Comparison of ENCODE assay signal across 9 cellular contexts in the genomic region with DNA sequence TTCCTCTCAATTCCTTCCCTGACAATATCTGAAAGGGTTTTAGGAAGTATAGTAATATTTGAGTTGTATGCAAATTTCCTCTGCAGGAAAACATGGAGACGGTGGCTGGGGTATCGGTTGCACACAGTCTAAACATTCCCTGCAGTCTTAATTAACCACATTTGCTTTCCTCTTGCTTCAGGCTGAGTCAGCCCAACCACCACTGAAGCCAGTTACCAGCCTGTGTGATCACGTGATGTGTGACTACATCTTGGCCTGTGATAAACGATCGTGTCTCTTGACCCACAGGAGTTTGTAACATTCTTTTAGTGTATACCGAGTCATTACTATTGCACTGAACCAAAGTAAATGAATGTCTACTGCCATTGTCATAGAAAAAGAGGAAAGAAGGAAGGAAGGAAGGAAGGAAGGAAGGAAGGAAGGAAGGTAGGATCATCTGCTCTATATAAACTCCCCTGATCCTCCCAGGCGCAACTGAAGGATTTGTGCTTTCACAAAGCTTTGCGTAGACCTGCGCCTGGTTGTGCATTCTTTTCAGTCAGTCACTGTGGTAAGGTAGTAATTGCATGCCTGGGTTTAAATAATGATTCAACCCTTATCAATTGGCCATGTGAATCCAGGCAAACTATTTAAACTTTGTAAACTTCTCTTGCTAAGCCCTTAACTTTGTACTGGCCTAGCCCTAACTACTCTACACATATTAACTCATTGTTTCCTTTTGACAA.
A peak's percentile ranks its signal among the peaks of the same experiment; 100 is the strongest.
DNase-seq lines count a peak whose midpoint lies in the region; ATAC-seq, FAIRE-seq and TF ChIP-seq lines count a peak whose summit lies in the region.
"Had no signal": no experiment of that assay in that cellular context is flagged by ENCODE, and none has a peak within 500 bp of the region (broad histone marks: within the 10 kb centered on the region; RNA-seq: fewer than 3 reads in every experiment).

No MANE protein-coding gene starts in this region.

- TF ChIP-seq EP300 in A549 (IDR thresholded peaks at IDR 0.05), result no peak

- POLR2A ChIA-PET in A549 (lab: Yijun Ruan, JAX), result no interaction called here

- H3K4me3 ChIP-seq in A549, result no peak overlapping the region
- no peak overlapping the region for H3K4me3 ChIP-seq in kidney (ENCODE audit: low read length in 2 of 2)
- no peak overlapping the region for H3K4me3 ChIP-seq in left ventricle myocardium inferior

- no peak for TF ChIP-seq RAD21 in A549 (conservative IDR thresholded peaks at IDR 0.05 in 1 of 2, IDR thresholded peaks at IDR 0.05 in 1 of 2)

- H3K4me1 ChIP-seq in A549 (no peaks in the 10 kb centered on the region), kidney (ENCODE audit: control insufficient read depth in 1 of 2, insufficient read depth in 1 of 2, low read depth in 1 of 2, low read length in 2 of 2) (peaks cover 4 to 9% of the 10 kb centered on the region in 2 donors), left ventricle myocardium inferior (no peaks in the 10 kb centered on the region)

- DNase-seq in A549 (ENCODE audit: low read depth in 1 of 2, low spot score in 1 of 2), result peak; percentile 6 to 30
- DNase-seq in HK-2 (ENCODE audit: unreplicated experiment), result peak; percentile 76
- DNase-seq in amniotic stem cell (lab: John Stamatoyannopoulos, UW), result peak; percentile 87
- no peak for DNase-seq in kidney
- DNase-seq in NCI-H1048 (lab: John Stamatoyannopoulos, UW), result no peak
- DNase-seq in DMS79 (lab: John Stamatoyannopoulos, UW), result no peak
- DNase-seq in left ventricle myocardium inferior, result no peak

- ATAC-seq in A549 (peak; percentile 33 to 59; a peak in 2 of 6 replicates), HG02840 (IDR thresholded peaks at IDR 0.05; ENCODE audit: low FRiP score, unreplicated experiment) (no peak)

- H3K9ac ChIP-seq in kidney (ENCODE audit: low read length in 2 of 2), result no peak overlapping the region

- peaks cover 5% of the 10 kb centered on the region; the same call in 2 of the 3 replicates for H3K9me3 ChIP-seq in A549
- no peaks in the 10 kb centered on the region for H3K9me3 ChIP-seq in kidney (ENCODE audit: control insufficient read depth in 1 of 2, low read length in 2 of 2)
- peaks cover 7% of the 10 kb centered on the region for H3K9me3 ChIP-seq in left ventricle myocardium inferior (replicated peaks)

- no peaks in the 10 kb centered on the region for H3K27me3 ChIP-seq in left ventricle myocardium inferior (ENCODE audit: low read depth)

- 37% methylated on average over 9 of the region's 9 CpGs for WGBS in A549 (ENCODE audit: missing lambda C conversion rate)

- no peaks in the 10 kb centered on the region for H3K36me3 ChIP-seq in kidney (ENCODE audit: control insufficient read depth in 1 of 2, insufficient read depth in 2 of 2, low read length in 2 of 2)
- no peaks in the 10 kb centered on the region for H3K36me3 ChIP-seq in left ventricle myocardium inferior

- TF ChIP-seq POLR2A in A549 (IDR thresholded peaks at IDR 0.05; ENCODE audit: low read length), result no peak

- TF ChIP-seq CTCF in A549 (IDR thresholded peaks at IDR 0.05), result no peak
- no peak for TF ChIP-seq CTCF in kidney (IDR thresholded peaks at IDR 0.05; ENCODE audit: borderline replicate concordance, extremely low read depth, insufficient read depth)
- TF ChIP-seq CTCF in left ventricle myocardium inferior (IDR thresholded peaks at IDR 0.05; ENCODE audit: borderline replicate concordance), result no peak

- CTCF ChIA-PET in A549 (lab: Yijun Ruan, JAX), result no interaction called here

- no peak for FAIRE-seq in A549 (lab: Jason Lieb, UNC)
- no peak for FAIRE-seq in kidney (lab: Jason Lieb, UNC)
- FAIRE-seq: colon had no signal

- H3K27ac ChIP-seq in A549 (no peak overlapping the region), kidney (ENCODE audit: low read depth in 2 of 2, low read length in 2 of 2) (peak overlapping the region; percentile 26), left ventricle myocardium inferior (replicated peaks) (no peak overlapping the region)

- intact Hi-C loops in kidney (cut with DNase I) (no loop called here), left ventricle myocardium inferior (cut with micrococcal nuclease) (no loop called here)

- H3K4me2 ChIP-seq in A549, result peak overlapping the region; percentile 26

TF ChIP-seq in A549, 52 proteins besides CTCF, POLR2A, EP300 and RAD21:
- TF ChIP-seq, protein P1, sequence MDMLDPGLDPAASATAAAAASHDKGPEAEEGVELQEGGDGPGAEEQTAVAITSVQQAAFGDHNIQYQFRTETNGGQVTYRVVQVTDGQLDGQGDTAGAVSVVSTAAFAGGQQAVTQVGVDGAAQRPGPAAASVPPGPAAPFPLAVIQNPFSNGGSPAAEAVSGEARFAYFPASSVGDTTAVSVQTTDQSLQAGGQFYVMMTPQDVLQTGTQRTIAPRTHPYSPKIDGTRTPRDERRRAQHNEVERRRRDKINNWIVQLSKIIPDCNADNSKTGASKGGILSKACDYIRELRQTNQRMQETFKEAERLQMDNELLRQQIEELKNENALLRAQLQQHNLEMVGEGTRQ (IDR thresholded peaks at IDR 0.05), result peak; percentile 73
- TF ChIP-seq, protein P2, sequence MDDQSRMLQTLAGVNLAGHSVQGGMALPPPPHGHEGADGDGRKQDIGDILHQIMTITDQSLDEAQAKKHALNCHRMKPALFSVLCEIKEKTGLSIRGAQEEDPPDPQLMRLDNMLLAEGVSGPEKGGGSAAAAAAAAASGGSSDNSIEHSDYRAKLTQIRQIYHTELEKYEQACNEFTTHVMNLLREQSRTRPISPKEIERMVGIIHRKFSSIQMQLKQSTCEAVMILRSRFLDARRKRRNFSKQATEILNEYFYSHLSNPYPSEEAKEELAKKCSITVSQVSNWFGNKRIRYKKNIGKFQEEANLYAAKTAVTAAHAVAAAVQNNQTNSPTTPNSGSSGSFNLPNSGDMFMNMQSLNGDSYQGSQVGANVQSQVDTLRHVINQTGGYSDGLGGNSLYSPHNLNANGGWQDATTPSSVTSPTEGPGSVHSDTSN (IDR thresholded peaks at IDR 0.05), result no peak
- TF ChIP-seq, protein P3, sequence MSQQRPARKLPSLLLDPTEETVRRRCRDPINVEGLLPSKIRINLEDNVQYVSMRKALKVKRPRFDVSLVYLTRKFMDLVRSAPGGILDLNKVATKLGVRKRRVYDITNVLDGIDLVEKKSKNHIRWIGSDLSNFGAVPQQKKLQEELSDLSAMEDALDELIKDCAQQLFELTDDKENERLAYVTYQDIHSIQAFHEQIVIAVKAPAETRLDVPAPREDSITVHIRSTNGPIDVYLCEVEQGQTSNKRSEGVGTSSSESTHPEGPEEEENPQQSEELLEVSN (IDR thresholded peaks at IDR 0.05; ENCODE audit: borderline replicate concordance, low read depth), result no peak
- TF ChIP-seq BHLHE40 (IDR thresholded peaks at IDR 0.05; ENCODE audit: low read depth, low read length), result no peak

Comparison
In these comparisons a context has a peak if more than half of its experiments do, and no peak if none do; other contexts are left out.
1. DNase-seq: peak in A549 (2 of 2), HK-2 (single experiment) and amniotic stem cell (single experiment); none in kidney (single experiment), NCI-H1048 (single experiment), DMS79 (single experiment) and left ventricle myocardium inferior (single experiment).
2. H3K27ac ChIP-seq: peak in kidney (2 of 2); none in A549 (0 of 2) and left ventricle myocardium inferior (single experiment).